11 cellular contexts compared by ENCODE assay signal in genomic region chr4:81491943-81492342, GRCh38. TPM values are rescaled to one million over a fixed set of nuclear protein-coding genes. Genes with fewer than 3 reads are reported as not detected.
DNase-seq lines count a peak whose midpoint lies in the region; ATAC-seq, FAIRE-seq and TF ChIP-seq lines count a peak whose summit lies in the region.
"Had no signal": no experiment of that assay in that cellular context is flagged by ENCODE, and none has a peak within 500 bp of the region (broad histone marks: within the 10 kb centered on the region; RNA-seq: fewer than 3 reads in every experiment).

No MANE protein-coding gene starts in this region.

- WGBS in sigmoid colon, 2 donors, result 39 to 67% methylated on average over 1 of the region's 1 CpG

- H3K4me1 ChIP-seq in upper lobe of right lung (peaks cover 14% of the 10 kb centered on the region), sigmoid colon (no peaks in the 10 kb centered on the region)

- H3K9me3 ChIP-seq in upper lobe of right lung (no peaks in the 10 kb centered on the region), sigmoid colon (no peaks in the 10 kb centered on the region)

- peak; percentile 91 for FAIRE-seq in colon (lab: Jason Lieb, UNC)

- ATAC-seq in Right ventricle myocardium superior (ENCODE audit: poor library complexity) (peak; percentile 60), Right ventricle myocardium inferior (no peak), upper lobe of right lung (peak; percentile 81), HG03196 (IDR thresholded peaks at IDR 0.05; ENCODE audit: unreplicated experiment) (no peak)

- H3K4me3 ChIP-seq in upper lobe of right lung, result no peak overlapping the region
- no peak overlapping the region for H3K4me3 ChIP-seq in sigmoid colon

- no peaks in the 10 kb centered on the region for H3K27me3 ChIP-seq in upper lobe of right lung
- H3K27me3 ChIP-seq in sigmoid colon, result no peaks in the 10 kb centered on the region

- intact Hi-C loops in Right ventricle myocardium superior (cut with DNase I), result no loop called here
- intact Hi-C loops in Right ventricle myocardium inferior (cut with DNase I), result no loop called here
- intact Hi-C loops in upper lobe of right lung (cut with DNase I), result no loop called here
- intact Hi-C loops in sigmoid colon (cut with DNase I), result no loop called here

- TF ChIP-seq EP300 in sigmoid colon (IDR thresholded peaks at IDR 0.05), result no peak

- no peak for TF ChIP-seq POLR2A in sigmoid colon (IDR thresholded peaks at IDR 0.05)

- H3K36me3 ChIP-seq in upper lobe of right lung (no peaks in the 10 kb centered on the region), sigmoid colon (no peaks in the 10 kb centered on the region)

- DNase-seq in Right ventricle myocardium superior (no peak), Right ventricle myocardium inferior (ENCODE audit: missing footprints) (no peak), NOMO-1 treated with DMSO at 0.1 percent for 48 hours (lab: John Stamatoyannopoulos, UW; ENCODE audit: unreplicated experiment) (peak; percentile 95), upper lobe of right lung (no peak), sigmoid colon (no peak)
- no peak for DNase-seq in stimulated activated CD4-positive, alpha-beta T cell treated with anti-CD3 and anti-CD28 coated beads, Interleukin-1b, Interleukin-23, amount 100 ng/mL, for 48 hours
- DNase-seq: activated CD4-positive, alpha-beta T cell treated with anti-CD3 and anti-CD28 coated beads for 48 hours; NCI-H1092; nucleus accumbens had no signal

- no peak for TF ChIP-seq CTCF in upper lobe of right lung (IDR thresholded peaks at IDR 0.05)
- TF ChIP-seq CTCF in sigmoid colon (IDR thresholded peaks at IDR 0.05), result no peak

- H3K27ac ChIP-seq in upper lobe of right lung, result peak overlapping the region; percentile 67
- no peak overlapping the region for H3K27ac ChIP-seq in sigmoid colon

RNA-seq across cellular contexts. Expression of gene RASGEF1B, which starts 20.2 kb away (rescaled TPM):
- total RNA-seq in Right ventricle myocardium superior (3.3 TPM), Right ventricle myocardium inferior (3.6 TPM), upper lobe of right lung (45.1 TPM), sigmoid colon (10 to 100 TPM in 3 of 4 donors, 1 to 10 TPM in 1; 5.0 to 12.1 (median 10.8) TPM)
- 10 to 100 TPM in 1 of 3 donors, 1 to 10 TPM in 2; 6.0 to 10.6 (median 7.2) TPM for polyA plus RNA-seq in sigmoid colon

Comparison
In these comparisons a context has a peak if more than half of its experiments do, and no peak if none do; other contexts are left out.
1. ATAC-seq: peak in Right ventricle myocardium superior (single experiment) and upper lobe of right lung (single experiment); none in Right ventricle myocardium inferior (single experiment) and HG03196 (single experiment).